24 cellular contexts compared by ENCODE assay signal in genomic region chr12:127613056-127613455, GRCh38.
"Had no signal": no experiment of that assay in that cellular context is flagged by ENCODE, and none has a peak within 500 bp of the region (broad histone marks: within the 10 kb centered on the region; RNA-seq: fewer than 3 reads in every experiment).

No MANE protein-coding gene starts in this region.

- ATAC-seq: activated naive CD4-positive, alpha-beta T cell treated with anti-CD3 and anti-CD28 coated beads, Interleukin-2, amount 50 U/mL, for 72 hours; activated T-cell treated with anti-CD3 and anti-CD28 coated beads, Interleukin-2, amount 50 U/mL, for 72 hours; left cardiac atrium; left ventricle myocardium superior; naive thymus-derived CD4-positive, alpha-beta T cell; stimulated activated naive B cell treated with anti-CD40 and anti-IgM and Interleukin-4, amounts not matched to agents 10 μg/mL and 1 μg/mL and 100 μg/mL, for 72 hours had no signal

- H3K4me2 ChIP-seq: smooth muscle cell had no signal

- H3K36me3 ChIP-seq: esophagus squamous epithelium, ovary, prostate gland, suprapubic skin, tibial nerve had no signal

- DNase-seq: activated CD4-positive, alpha-beta T cell treated with anti-CD3 and anti-CD28 coated beads for 4 hours; activated CD4-positive, alpha-beta T cell treated with anti-CD3 and anti-CD28 coated beads, Interleukin-2, amount 50 U/mL, for 4 hours; activated naive CD4-positive, alpha-beta T cell; activated T-cell treated with anti-CD3 and anti-CD28 coated beads for 4 hours; activated T-cell treated with anti-CD3 and anti-CD28 coated beads, Interleukin-2, amount 50 U/mL, for 72 hours; effector CD8-positive, alpha-beta T cell; esophagus squamous epithelium; left cardiac atrium; left ventricle myocardium superior; mammary epithelial cell; midbrain; naive thymus-derived CD4-positive, alpha-beta T cell; ovary; retina; stimulated activated CD4-positive, alpha-beta T cell treated with anti-CD3 and anti-CD28 coated beads, Interleukin-1b, Interleukin-23, amount 100 ng/mL, for 48 hours; stimulated activated naive B cell treated with anti-CD40 and anti-IgM and Interleukin-4, amounts not matched to agents 10 μg/mL and 1 μg/mL and 100 μg/mL, for 72 hours; T-helper 9 cell had no signal

- H3K4me3 ChIP-seq: esophagus squamous epithelium, ovary, prostate gland, smooth muscle cell, suprapubic skin, tibial nerve had no signal

- H3K4me1 ChIP-seq: esophagus squamous epithelium, prostate gland, suprapubic skin, tibial nerve had no signal

- H3K27me3 ChIP-seq: esophagus squamous epithelium, ovary, suprapubic skin, tibial nerve had no signal

- H3K9me3 ChIP-seq: esophagus squamous epithelium, ovary, prostate gland, suprapubic skin, tibial nerve had no signal

- H3K27ac ChIP-seq: epithelial cell of prostate, esophagus squamous epithelium, ovary, prostate gland, suprapubic skin, tibial nerve, VCaP had no signal
